12 cellular contexts compared by ENCODE assay signal in the genomic region with DNA sequence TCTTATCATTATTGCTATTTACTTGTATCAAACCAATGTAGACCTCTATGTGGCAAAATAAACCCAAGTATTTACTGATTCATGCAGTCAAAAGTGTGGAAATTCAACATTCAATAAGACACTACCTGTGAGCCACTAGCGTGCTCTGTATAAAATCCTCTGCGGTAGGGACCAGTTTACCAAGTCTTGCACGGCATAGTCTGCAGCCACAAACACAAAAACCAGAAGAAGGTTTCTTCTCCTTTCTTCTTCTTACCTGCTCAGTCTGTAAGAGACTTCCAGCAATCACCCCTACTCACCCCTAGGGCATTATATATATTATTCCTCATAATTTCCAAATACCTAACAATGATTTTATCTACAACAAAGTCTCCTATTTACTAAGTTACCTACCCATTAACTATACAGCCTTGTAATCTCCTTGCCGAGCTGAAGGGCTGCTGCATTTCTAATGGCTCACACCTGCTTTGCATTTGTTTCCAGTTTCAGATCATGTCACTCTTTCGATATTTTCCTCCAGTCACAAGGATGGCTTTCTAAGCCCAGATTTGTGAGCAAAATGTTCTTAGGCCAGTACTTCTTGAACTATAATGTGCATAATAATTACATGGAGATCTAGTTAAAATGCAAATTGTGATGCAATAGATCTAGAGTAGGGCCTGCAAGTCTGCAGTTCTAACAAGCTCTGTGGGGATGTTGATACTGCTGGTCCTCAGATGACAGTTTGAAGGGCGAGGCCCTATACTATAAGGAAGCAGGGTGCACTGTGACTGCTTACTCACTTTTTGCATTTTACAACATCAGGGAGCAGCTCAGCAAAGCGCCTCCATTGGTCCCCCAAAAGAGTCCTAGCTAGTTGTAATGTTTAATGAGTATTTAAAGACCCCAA.
DNase-seq lines count a peak whose midpoint lies in the region; ATAC-seq and TF ChIP-seq lines count a peak whose summit lies in the region.
"Had no signal": no experiment of that assay in that cellular context is flagged by ENCODE, and none has a peak within 500 bp of the region (broad histone marks: within the 10 kb centered on the region; RNA-seq: fewer than 3 reads in every experiment).

No MANE protein-coding gene starts in this region.

- H3K4me1 ChIP-seq in neural progenitor cell, result peaks cover 8% of the 10 kb centered on the region
- H3K4me1 ChIP-seq: spleen had no signal

- no peaks in the 10 kb centered on the region for H3K9me3 ChIP-seq in neural progenitor cell (ENCODE audit: low read depth)
- H3K9me3 ChIP-seq: spleen, stomach had no signal

- H4K20me1 ChIP-seq in neural progenitor cell (ENCODE audit: low read depth), result no peaks in the 10 kb centered on the region

- H3F3A ChIP-seq in neural progenitor cell (ENCODE audit: low read depth), result no peaks in the 10 kb centered on the region

- ATAC-seq in GM19043 (IDR thresholded peaks at IDR 0.05; ENCODE audit: low read depth, unreplicated experiment), result peak; percentile 98
- ATAC-seq in HG02588 (IDR thresholded peaks at IDR 0.05; ENCODE audit: unreplicated experiment), result peak; percentile 98
- ATAC-seq in HG03432 (IDR thresholded peaks at IDR 0.05; ENCODE audit: unreplicated experiment), result peak; percentile 98
- ATAC-seq: PC-3 had no signal

- no peaks in the 10 kb centered on the region for H3K79me2 ChIP-seq in neural progenitor cell (ENCODE audit: low read depth)

- H3K4me3 Mint-ChIP-seq in neural progenitor cell, result no peak overlapping the region
- H3K4me3 Mint-ChIP-seq: activated naive CD4-positive, alpha-beta T cell treated with anti-CD3 and anti-CD28 coated beads, Interleukin-2, amount 10 ng/mL, durations not matched to agents 7 days and 5 days had no signal

- H3K4me2 ChIP-seq in neural progenitor cell, result no peak overlapping the region

- no peak overlapping the region for H3K27ac Mint-ChIP-seq in neural progenitor cell
- H3K27ac Mint-ChIP-seq: activated naive CD4-positive, alpha-beta T cell treated with anti-CD3 and anti-CD28 coated beads, Interleukin-2, amount 10 ng/mL, durations not matched to agents 7 days and 5 days had no signal

- H3K27ac ChIP-seq in neural progenitor cell, result no peak overlapping the region
- H3K27ac ChIP-seq: spleen, stomach had no signal

- H3K9me3 Mint-ChIP-seq in neural progenitor cell, result peaks cover 2% of the 10 kb centered on the region
- H3K9me3 Mint-ChIP-seq: activated naive CD4-positive, alpha-beta T cell treated with anti-CD3 and anti-CD28 coated beads, Interleukin-2, amount 10 ng/mL, durations not matched to agents 7 days and 5 days had no signal

- TF ChIP-seq CTCF in neural progenitor cell (IDR thresholded peaks at IDR 0.05), result no peak

- DNase-seq in neural progenitor cell (ENCODE audit: low spot score) (no peak), NCI-H524 treated with DMSO at 0.1 percent for 48 hours (lab: John Stamatoyannopoulos, UW) (no peak), T-helper 2 cell (no peak)
- DNase-seq in stimulated activated CD4-positive, alpha-beta T cell treated with anti-CD3 and anti-CD28 coated beads, Interleukin-12 subunit alpha, Interleukin-12 subunit beta, amount 100 ng/mL, for 4 hours, result no peak
- DNase-seq: activated naive CD4-positive, alpha-beta T cell treated with anti-CD3 and anti-CD28 coated beads, Interleukin-2, amount 10 ng/mL, durations not matched to agents 7 days and 5 days; hippocampal formation; PC-3; spleen; stomach had no signal

- no peaks in the 10 kb centered on the region for H3K36me3 ChIP-seq in neural progenitor cell
- H3K36me3 ChIP-seq: spleen, stomach had no signal

- no peak overlapping the region for H3K4me3 ChIP-seq in neural progenitor cell
- H3K4me3 ChIP-seq: spleen, stomach had no signal

- H3K27me3 Mint-ChIP-seq in neural progenitor cell (ENCODE audit: insufficient read depth, low read depth), result no peaks in the 10 kb centered on the region
- H3K27me3 Mint-ChIP-seq: activated naive CD4-positive, alpha-beta T cell treated with anti-CD3 and anti-CD28 coated beads, Interleukin-2, amount 10 ng/mL, durations not matched to agents 7 days and 5 days had no signal

- no peak overlapping the region for H3K9ac ChIP-seq in neural progenitor cell

- no peaks in the 10 kb centered on the region for H3K36me3 Mint-ChIP-seq in neural progenitor cell
- H3K36me3 Mint-ChIP-seq: activated naive CD4-positive, alpha-beta T cell treated with anti-CD3 and anti-CD28 coated beads, Interleukin-2, amount 10 ng/mL, durations not matched to agents 7 days and 5 days had no signal

- H3K4me1 Mint-ChIP-seq in neural progenitor cell, result peaks cover 30% of the 10 kb centered on the region
- H3K4me1 Mint-ChIP-seq: activated naive CD4-positive, alpha-beta T cell treated with anti-CD3 and anti-CD28 coated beads, Interleukin-2, amount 10 ng/mL, durations not matched to agents 7 days and 5 days had no signal

- peak overlapping the region; percentile 19 for H2AFZ ChIP-seq in neural progenitor cell (replicated peaks)

- no peaks in the 10 kb centered on the region for H3K27me3 ChIP-seq in neural progenitor cell
- H3K27me3 ChIP-seq: spleen, stomach had no signal
